In the genomic region with DNA sequence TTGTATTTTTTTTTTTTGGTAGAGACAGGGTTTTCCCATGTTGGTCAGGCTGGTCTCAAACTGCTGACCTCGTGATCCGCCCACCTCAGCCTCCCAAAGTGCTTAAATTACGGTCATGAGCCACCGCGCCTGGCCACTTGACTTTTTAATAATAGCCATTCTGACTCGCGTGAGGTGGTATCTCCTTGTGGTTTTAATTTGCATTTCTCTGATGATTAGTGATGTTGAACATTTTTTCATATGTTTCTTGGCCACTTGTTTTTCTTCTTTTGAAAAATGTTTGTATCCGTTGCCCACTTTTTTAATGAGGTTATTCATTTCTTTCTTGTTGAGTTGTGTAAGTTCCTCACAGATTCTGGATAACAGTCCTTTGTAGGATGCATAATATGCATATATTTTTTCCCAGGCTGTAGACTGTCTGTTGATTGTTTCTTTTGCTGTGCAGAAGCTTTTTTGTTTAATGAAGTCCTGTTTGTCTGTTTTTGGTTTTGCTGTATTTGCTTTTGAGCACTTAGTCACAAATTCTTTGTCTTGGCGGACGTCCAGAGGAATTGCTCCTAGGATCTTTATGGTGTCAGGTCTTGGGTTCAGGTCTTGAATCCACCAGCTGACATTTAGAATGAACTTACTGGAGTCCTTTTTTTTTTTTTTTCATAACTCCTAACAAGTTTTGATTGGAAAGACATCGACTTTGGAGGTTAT, we compare ENCODE assay signal across 13 cellular contexts. TPM values are rescaled to one million over a fixed set of nuclear protein-coding genes. Genes with fewer than 3 reads are reported as not detected.
DNase-seq lines count a peak whose midpoint lies in the region; ATAC-seq and TF ChIP-seq lines count a peak whose summit lies in the region.
"Had no signal": no experiment of that assay in that cellular context is flagged by ENCODE, and none has a peak within 500 bp of the region (broad histone marks: within the 10 kb centered on the region; RNA-seq: fewer than 3 reads in every experiment).

No MANE protein-coding gene starts in this region.

- intact Hi-C loops in Right ventricle myocardium superior (cut with DNase I) = no loop called here

- ATAC-seq in GM18502 (IDR thresholded peaks at IDR 0.05; ENCODE audit: poor library complexity, unreplicated experiment) (peak; percentile 55), HG03432 (IDR thresholded peaks at IDR 0.05; ENCODE audit: unreplicated experiment) (peak; percentile 50), Right ventricle myocardium superior (ENCODE audit: poor library complexity) (no peak)

- no peaks in the 10 kb centered on the region for H3K36me3 ChIP-seq in brain microvascular endothelial cell (replicated peaks)

- in situ Hi-C loops in brain microvascular endothelial cell (cut with HindIII; ENCODE audit: low pct_ligation_motif_present, low sequenced_read_pairs) = no loop called here

- H3K27me3 ChIP-seq in brain microvascular endothelial cell (replicated peaks) = no peaks in the 10 kb centered on the region
- H3K27me3 ChIP-seq: thyroid gland had no signal

- DNase-seq in brain microvascular endothelial cell = peak; percentile 56
- DNase-seq in renal cortical epithelial cell (ENCODE audit: low read depth) = peak; percentile 51
- no peak for DNase-seq in NCI-H1694 treated with DMSO at 0.1 percent for 48 hours (lab: John Stamatoyannopoulos, UW)
- DNase-seq in Right ventricle myocardium superior = no peak
- DNase-seq in HPDE6-E6E7 (ENCODE audit: extremely low spot score) = no peak
- DNase-seq: amniotic stem cell; Calu3; effector memory CD4-positive, alpha-beta T cell; NCI-H1092 treated with DMSO at 0.1 percent for 48 hours; stimulated activated CD4-positive, alpha-beta T cell treated with anti-CD3 and anti-CD28 coated beads, Interleukin-12 subunit alpha, Interleukin-12 subunit beta, amount 100 ng/mL, for 4 hours; thyroid gland had no signal

- TF ChIP-seq CTCF in brain microvascular endothelial cell (IDR thresholded peaks at IDR 0.05; ENCODE audit: low read depth, low read length, missing control alignments) = no peak

- no peak overlapping the region for H3K27ac ChIP-seq in brain microvascular endothelial cell
- H3K27ac ChIP-seq: thyroid gland had no signal

- H3K4me3 ChIP-seq in brain microvascular endothelial cell (ENCODE audit: low read depth, low read length) = no peak overlapping the region
- H3K4me3 ChIP-seq: thyroid gland had no signal

RNA-seq across cellular contexts. Expression of a gene that starts 10.3 kb away (rescaled TPM):
- total RNA-seq in renal cortical epithelial cell (53.1 and 104 TPM in 2 replicates), Right ventricle myocardium superior (32.6 TPM)

RNA-seq across cellular contexts. Expression of a gene that starts 13.0 kb away (rescaled TPM):
- total RNA-seq in renal cortical epithelial cell (10.5 and 23.1 TPM in 2 replicates), Right ventricle myocardium superior (54.9 TPM)

RNA-seq across cellular contexts. Expression of a gene that starts 13.2 kb away (rescaled TPM):
- 13.3 and 13.7 TPM in 2 replicates for total RNA-seq in renal cortical epithelial cell
- 10.3 TPM for total RNA-seq in Right ventricle myocardium superior

Comparison
In these comparisons a context has a peak if more than half of its experiments do, and no peak if none do; other contexts are left out.
1. DNase-seq: peak in brain microvascular endothelial cell (single experiment) and renal cortical epithelial cell (single experiment); none in NCI-H1694 treated with DMSO at 0.1 percent for 48 hours (single experiment), Right ventricle myocardium superior (single experiment) and HPDE6-E6E7 (single experiment).